ENCODE assay signal across 17 cellular contexts in the genomic region with DNA sequence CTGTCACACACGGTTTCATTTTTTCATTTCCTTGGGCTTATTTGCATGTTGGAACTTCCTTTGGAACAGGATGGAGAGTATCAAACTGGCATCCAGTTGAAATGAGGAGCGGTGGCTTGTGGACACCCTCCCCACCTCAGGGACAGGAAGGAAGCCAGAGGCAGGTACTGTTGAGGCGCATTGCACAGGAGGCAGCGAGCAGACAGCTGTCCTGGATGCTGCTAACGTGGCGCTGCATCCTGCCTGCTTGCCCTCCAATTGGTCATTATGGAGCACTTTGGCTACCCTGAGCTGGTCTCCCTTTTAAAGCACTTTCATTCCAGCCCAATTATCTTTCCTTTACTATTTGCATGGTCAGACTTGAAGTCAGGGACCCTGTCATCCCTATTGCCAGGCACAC.
"Had no signal": no experiment of that assay in that cellular context is flagged by ENCODE, and none has a peak within 500 bp of the region (broad histone marks: within the 10 kb centered on the region; RNA-seq: fewer than 3 reads in every experiment).

No MANE protein-coding gene starts in this region.

- H3K4me1 Mint-ChIP-seq: endodermal cell had no signal

- H3K4me3 ChIP-seq: lower lobe of right lung, tibial nerve had no signal

- H3K36me3 Mint-ChIP-seq: brain; natural killer cell; stimulated activated effector memory CD8-positive, alpha-beta T cell treated with anti-CD3 and anti-CD28 coated beads, Interleukin-12 subunit alpha, Interleukin-12 subunit beta, amount 100 ng/mL, for 72 hours had no signal

- H3K9me3 Mint-ChIP-seq: brain; endodermal cell; natural killer cell; stimulated activated effector memory CD8-positive, alpha-beta T cell treated with anti-CD3 and anti-CD28 coated beads, Interleukin-12 subunit alpha, Interleukin-12 subunit beta, amount 100 ng/mL, for 72 hours had no signal

- H3K27ac Mint-ChIP-seq: brain; endodermal cell; progenitor cell of endocrine pancreas; stimulated activated effector memory CD8-positive, alpha-beta T cell treated with anti-CD3 and anti-CD28 coated beads, Interleukin-12 subunit alpha, Interleukin-12 subunit beta, amount 100 ng/mL, for 72 hours had no signal

- H3K27ac ChIP-seq: lower lobe of right lung, tibial nerve had no signal

- H3K4me3 Mint-ChIP-seq: brain; endodermal cell; natural killer cell; stimulated activated effector memory CD8-positive, alpha-beta T cell treated with anti-CD3 and anti-CD28 coated beads, Interleukin-12 subunit alpha, Interleukin-12 subunit beta, amount 100 ng/mL, for 72 hours had no signal

- ATAC-seq: activated CD4-positive, CD25-positive, alpha-beta regulatory T cell treated with anti-CD3 and anti-CD28 coated beads, Interleukin-2, amount 50 U/mL, for 24 hours; activated naive CD4-positive, alpha-beta T cell treated with anti-CD3 and anti-CD28 coated beads, Interleukin-2, amount 50 U/mL, for 72 hours; lower lobe of right lung; natural killer cell; right cardiac atrium; stimulated activated effector memory CD8-positive, alpha-beta T cell treated with anti-CD3 and anti-CD28 coated beads, Interleukin-12 subunit alpha, Interleukin-12 subunit beta, amount 100 ng/mL, for 72 hours had no signal

- H3K36me3 ChIP-seq: lower lobe of right lung, tibial nerve had no signal

- H3K27me3 ChIP-seq: tibial nerve had no signal

- DNase-seq: activated effector memory CD4-positive, alpha-beta T cell treated with Interleukin-2 at 50 U/mL for 16 hours; amygdala; cerebellar nuclear complex; endodermal cell; hypothalamus; lower lobe of right lung; natural killer cell; nucleus accumbens; right cardiac atrium; small intestine; T-helper 2 cell had no signal

- H3K9me3 ChIP-seq: lower lobe of right lung, tibial nerve had no signal
